Comparison of ENCODE assay signal across 8 cellular contexts in genomic region chr10:69333865-69334257, GRCh38. TPM values are rescaled to one million over a fixed set of nuclear protein-coding genes. Genes with fewer than 3 reads are reported as not detected.
DNase-seq lines count a peak whose midpoint lies in the region; TF ChIP-seq lines count a peak whose summit lies in the region.
"Not testable (repeated sequence)": the region's sequence is repeated elsewhere in the genome, so short reads cannot be mapped to it uniquely, and the experiment has no call there.

No MANE protein-coding gene starts in this region.

- H3K36me3 ChIP-seq in BLaER1 (peaks cover 41% of the 10 kb centered on the region), NT2/D1 (ENCODE audit: insufficient read depth, insufficient read length, low read length) (peaks cover 30% of the 10 kb centered on the region)
- not testable (repeated sequence) for H3K36me3 ChIP-seq in cardiac muscle cell; rectal smooth muscle tissue (ENCODE audit: control insufficient read depth, insufficient read depth, low read length); transverse colon

- H3K27me3 ChIP-seq in BLaER1; NT2/D1 (ENCODE audit: insufficient read depth, insufficient read length); cardiac muscle cell; rectal smooth muscle tissue (ENCODE audit: control insufficient read depth, insufficient read depth, low read length); transverse colon: not testable (repeated sequence)

- not testable (repeated sequence) for TF ChIP-seq POLR2A in transverse colon (IDR thresholded peaks at IDR 0.05)

- H3K4me1 ChIP-seq in BLaER1 (peaks cover 67% of the 10 kb centered on the region), NT2/D1 (ENCODE audit: insufficient read depth, insufficient read length) (peaks cover 30% of the 10 kb centered on the region), cardiac muscle cell (ENCODE audit: low read depth) (peaks cover 75% of the 10 kb centered on the region), rectal smooth muscle tissue (ENCODE audit: control insufficient read depth, insufficient read depth, low read length) (peaks cover 28% of the 10 kb centered on the region), transverse colon (peaks cover 45 to 81% (median 51%) of the 10 kb centered on the region in 4 donors)

- H3K9me3 ChIP-seq in BLaER1; NT2/D1 (ENCODE audit: insufficient read depth, low read length); cardiac muscle cell (ENCODE audit: low read depth); transverse colon: not testable (repeated sequence)

- peaks cover 11% of the 10 kb centered on the region for H3K36me3 Mint-ChIP-seq in activated T-helper 1 cell treated with anti-CD3 and anti-CD28 coated beads, Interleukin-12 subunit alpha, Interleukin-12 subunit beta, Interleukin-2, Interleukin-4 antibody, amounts not matched to agents 30 ng/mL and 10 ng/mL and 1 ng/mL, durations not matched to agents 14 hours and 24 hours and 36 hours (ENCODE audit: low read depth)
- not testable (repeated sequence) for H3K36me3 Mint-ChIP-seq in mesothelial cell of epicardium

- H3K4me3 ChIP-seq in BLaER1; NT2/D1 (ENCODE audit: insufficient read length, low read depth); cardiac muscle cell; rectal smooth muscle tissue (ENCODE audit: low read length); transverse colon: not testable (repeated sequence)

- TF ChIP-seq EP300 in transverse colon (IDR thresholded peaks at IDR 0.05; ENCODE audit: low read depth) = not testable (repeated sequence)

- not testable (repeated sequence) for H3K9ac ChIP-seq in BLaER1; rectal smooth muscle tissue (ENCODE audit: low read length)
- H3K9ac ChIP-seq in NT2/D1 (ENCODE audit: insufficient read length, low read depth) = peak overlapping the region; percentile 74

- H3K4me2 ChIP-seq in BLaER1 = peak overlapping the region; percentile 76

- intact Hi-C loops in activated T-helper 1 cell treated with anti-CD3 and anti-CD28 coated beads, Interleukin-12 subunit alpha, Interleukin-12 subunit beta, Interleukin-2, Interleukin-4 antibody, amounts not matched to agents 30 ng/mL and 10 ng/mL and 1 ng/mL, durations not matched to agents 14 hours and 24 hours and 36 hours (cut with micrococcal nuclease); transverse colon (cut with DNase I; ENCODE audit: low total_unique reads): not testable (repeated sequence)

- DNase-seq in NT2/D1 (ENCODE audit: low read depth, low spot score); activated T-helper 1 cell treated with anti-CD3 and anti-CD28 coated beads, Interleukin-12 subunit alpha, Interleukin-12 subunit beta, Interleukin-2, Interleukin-4 antibody, amounts not matched to agents 30 ng/mL and 10 ng/mL and 1 ng/mL, durations not matched to agents 14 hours and 24 hours and 36 hours (ENCODE audit: low spot score); caudate nucleus (lab: John Stamatoyannopoulos, UW); cardiac muscle cell (ENCODE audit: low read depth in 1 of 2, low spot score in 1 of 2); mesothelial cell of epicardium (ENCODE audit: low spot score in 2 of 2, unreplicated experiment in 2 of 2); transverse colon: not testable (repeated sequence)

- not testable (repeated sequence) for TF ChIP-seq CTCF in cardiac muscle cell (IDR thresholded peaks at IDR 0.05; ENCODE audit: low read depth, low read length); mesothelial cell of epicardium (IDR thresholded peaks at IDR 0.05; ENCODE audit: unreplicated experiment); transverse colon (IDR thresholded peaks at IDR 0.05)

- not testable (repeated sequence) for H3K27me3 Mint-ChIP-seq in activated T-helper 1 cell treated with anti-CD3 and anti-CD28 coated beads, Interleukin-12 subunit alpha, Interleukin-12 subunit beta, Interleukin-2, Interleukin-4 antibody, amounts not matched to agents 30 ng/mL and 10 ng/mL and 1 ng/mL, durations not matched to agents 14 hours and 24 hours and 36 hours (ENCODE audit: insufficient read depth); mesothelial cell of epicardium (ENCODE audit: low read depth)

- H3K4me1 Mint-ChIP-seq in activated T-helper 1 cell treated with anti-CD3 and anti-CD28 coated beads, Interleukin-12 subunit alpha, Interleukin-12 subunit beta, Interleukin-2, Interleukin-4 antibody, amounts not matched to agents 30 ng/mL and 10 ng/mL and 1 ng/mL, durations not matched to agents 14 hours and 24 hours and 36 hours (ENCODE audit: low read depth) = peaks cover 59% of the 10 kb centered on the region
- H3K4me1 Mint-ChIP-seq in mesothelial cell of epicardium = peaks cover 75% of the 10 kb centered on the region

- peaks cover 20% of the 10 kb centered on the region for H4K20me1 ChIP-seq in BLaER1

- in situ Hi-C loops in transverse colon (cut with MboI; ENCODE audit: low pct_ligation_motif_present in 1 of 4, low pct_unique_long_range_greater_than_20kb in 1 of 4, low sequenced_read_pairs in 3 of 4) = not testable (repeated sequence)

- H3K27ac Mint-ChIP-seq in activated T-helper 1 cell treated with anti-CD3 and anti-CD28 coated beads, Interleukin-12 subunit alpha, Interleukin-12 subunit beta, Interleukin-2, Interleukin-4 antibody, amounts not matched to agents 30 ng/mL and 10 ng/mL and 1 ng/mL, durations not matched to agents 14 hours and 24 hours and 36 hours = not testable (repeated sequence)
- H3K27ac Mint-ChIP-seq in mesothelial cell of epicardium = peak overlapping the region; percentile 97

- not testable (repeated sequence) for H3K9me3 Mint-ChIP-seq in activated T-helper 1 cell treated with anti-CD3 and anti-CD28 coated beads, Interleukin-12 subunit alpha, Interleukin-12 subunit beta, Interleukin-2, Interleukin-4 antibody, amounts not matched to agents 30 ng/mL and 10 ng/mL and 1 ng/mL, durations not matched to agents 14 hours and 24 hours and 36 hours; mesothelial cell of epicardium

- peak overlapping the region; percentile 43 for H3K4me3 Mint-ChIP-seq in activated T-helper 1 cell treated with anti-CD3 and anti-CD28 coated beads, Interleukin-12 subunit alpha, Interleukin-12 subunit beta, Interleukin-2, Interleukin-4 antibody, amounts not matched to agents 30 ng/mL and 10 ng/mL and 1 ng/mL, durations not matched to agents 14 hours and 24 hours and 36 hours
- H3K4me3 Mint-ChIP-seq in mesothelial cell of epicardium = not testable (repeated sequence)

- WGBS in transverse colon (ENCODE audit: low coverage in 1 of 2), 2 donors = 83 to 90% methylated on average over 4 to 9 of the region's 9 CpGs

- not testable (repeated sequence) for H3K27ac ChIP-seq in BLaER1
- H3K27ac ChIP-seq in caudate nucleus (ENCODE audit: low read depth, low read length) (peak overlapping the region; percentile 75), cardiac muscle cell (peak overlapping the region; percentile 97), rectal smooth muscle tissue (ENCODE audit: low read depth, low read length) (peak overlapping the region; percentile 83), transverse colon (peak overlapping the region; percentile 52 to 83 (median 58))

RNA-seq across cellular contexts. Expression of gene HK1, which starts 55.6 kb away (rescaled TPM):
- total RNA-seq in activated T-helper 1 cell treated with anti-CD3 and anti-CD28 coated beads, Interleukin-12 subunit alpha, Interleukin-12 subunit beta, Interleukin-2, Interleukin-4 antibody, amounts not matched to agents 30 ng/mL and 10 ng/mL and 1 ng/mL, durations not matched to agents 14 hours and 24 hours and 36 hours = 155 and 161 TPM in 2 replicates
- total RNA-seq in cardiac muscle cell = 283 and 324 TPM in 2 replicates
- 347 and 375 TPM in 2 replicates for polyA plus RNA-seq in cardiac muscle cell
- 61.8 to 68.7 TPM (median 65.6 TPM) in 3 replicates for total RNA-seq in mesothelial cell of epicardium
- total RNA-seq in transverse colon = 10 to 100 TPM; 27.3 to 69.9 (median 54.0) TPM
